ENCODE assay signal across 19 cellular contexts in the genomic region with DNA sequence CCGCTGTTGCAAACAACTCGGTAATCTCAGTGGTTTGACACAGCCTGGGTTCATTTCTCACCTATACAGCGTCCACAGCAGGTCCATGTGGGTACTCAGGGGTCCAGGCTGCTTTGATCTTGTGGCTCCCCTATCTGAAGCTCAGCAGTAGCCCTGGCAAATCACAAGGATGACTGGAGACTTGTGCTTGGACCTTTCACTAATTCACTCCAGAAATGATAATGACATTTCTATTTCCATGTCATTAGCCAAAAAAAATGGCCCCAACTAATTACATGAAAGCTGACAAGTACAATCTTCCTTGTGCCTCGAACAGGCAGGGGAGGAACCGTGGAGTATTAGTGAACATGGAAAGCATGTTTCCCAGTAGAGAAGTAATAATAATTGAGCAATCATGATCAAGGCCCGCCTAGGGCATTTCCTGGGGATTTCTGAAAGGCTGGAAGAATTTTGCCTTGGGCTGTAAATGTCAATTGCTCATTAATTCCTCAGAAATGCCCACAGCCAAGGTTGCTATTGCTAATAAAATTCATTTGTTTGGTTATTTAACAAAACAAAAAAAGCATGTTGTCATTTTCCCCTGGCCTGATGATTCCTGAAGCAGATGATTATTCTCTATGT.
"Had no signal": no experiment of that assay in that cellular context is flagged by ENCODE, and none has a peak within 500 bp of the region (broad histone marks: within the 10 kb centered on the region; RNA-seq: fewer than 3 reads in every experiment).

No MANE protein-coding gene starts in this region.

- H3K27me3 Mint-ChIP-seq: activated CD4-positive, alpha-beta memory T cell treated with anti-CD3 and anti-CD28 coated beads, Interleukin-2, amount 10 ng/mL, durations not matched to agents 7 days and 5 days; progenitor cell of endocrine pancreas had no signal

- H3K4me3 ChIP-seq: body of pancreas, colonic mucosa, left lung, thoracic aorta had no signal

- H3K4me3 Mint-ChIP-seq: activated CD4-positive, alpha-beta memory T cell treated with anti-CD3 and anti-CD28 coated beads, Interleukin-2, amount 10 ng/mL, durations not matched to agents 7 days and 5 days; activated naive CD4-positive, alpha-beta T cell treated with anti-CD3 and anti-CD28 coated beads for 36 hours; central memory CD8-positive, alpha-beta T cell; stimulated activated naive CD8-positive, alpha-beta T cell treated with anti-CD3 and anti-CD28 coated beads, Interleukin-15, amount 100 ng/mL, for 72 hours had no signal

- H3K4me2 ChIP-seq: SK-N-SH had no signal

- H3K9me3 Mint-ChIP-seq: activated CD4-positive, alpha-beta memory T cell treated with anti-CD3 and anti-CD28 coated beads, Interleukin-2, amount 10 ng/mL, durations not matched to agents 7 days and 5 days; activated naive CD4-positive, alpha-beta T cell treated with anti-CD3 and anti-CD28 coated beads for 36 hours; central memory CD8-positive, alpha-beta T cell; stimulated activated naive CD8-positive, alpha-beta T cell treated with anti-CD3 and anti-CD28 coated beads, Interleukin-15, amount 100 ng/mL, for 72 hours had no signal

- H3K9ac ChIP-seq: SK-N-SH had no signal

- H3K4me1 ChIP-seq: body of pancreas, colonic mucosa, left lung had no signal

- H3K27me3 ChIP-seq: body of pancreas, colonic mucosa, left lung had no signal

- DNase-seq: activated CD4-positive, alpha-beta memory T cell treated with anti-CD3 and anti-CD28 coated beads, Interleukin-2, amount 10 ng/mL, durations not matched to agents 7 days and 5 days; activated CD4-positive, alpha-beta T cell treated with anti-CD3 and anti-CD28 coated beads for 48 hours; activated CD4-positive, CD25-positive, alpha-beta regulatory T cell; activated naive CD4-positive, alpha-beta T cell treated with anti-CD3 and anti-CD28 coated beads for 36 hours; activated T-cell treated with anti-CD3 and anti-CD28 coated beads, Interleukin-2, amount 50 U/mL, for 1 hour; body of pancreas; colonic mucosa; hypothalamus; left lung; occipital lobe; right cardiac atrium; SK-N-SH; small intestine; stimulated activated CD4-positive, alpha-beta T cell treated with anti-CD3 and anti-CD28 coated beads, Interleukin-4, amount 100 ng/mL, for 1 hour; stimulated activated naive CD8-positive, alpha-beta T cell treated with anti-CD3 and anti-CD28 coated beads, Interleukin-15, amount 100 ng/mL, for 72 hours; T-helper 9 cell had no signal

- H3K27ac ChIP-seq: body of pancreas, colonic mucosa, left lung, thoracic aorta had no signal

- H3K36me3 ChIP-seq: colonic mucosa, left lung, thoracic aorta had no signal

- H3K27ac Mint-ChIP-seq: activated CD4-positive, alpha-beta memory T cell treated with anti-CD3 and anti-CD28 coated beads, Interleukin-2, amount 10 ng/mL, durations not matched to agents 7 days and 5 days; activated naive CD4-positive, alpha-beta T cell treated with anti-CD3 and anti-CD28 coated beads for 36 hours; progenitor cell of endocrine pancreas; stimulated activated naive CD8-positive, alpha-beta T cell treated with anti-CD3 and anti-CD28 coated beads, Interleukin-15, amount 100 ng/mL, for 72 hours had no signal

- H3K4me1 Mint-ChIP-seq: activated CD4-positive, alpha-beta memory T cell treated with anti-CD3 and anti-CD28 coated beads, Interleukin-2, amount 10 ng/mL, durations not matched to agents 7 days and 5 days; central memory CD8-positive, alpha-beta T cell; stimulated activated naive CD8-positive, alpha-beta T cell treated with anti-CD3 and anti-CD28 coated beads, Interleukin-15, amount 100 ng/mL, for 72 hours had no signal

- H3K9me3 ChIP-seq: body of pancreas, colonic mucosa, left lung, SK-N-SH, thoracic aorta had no signal

- ATAC-seq: body of pancreas; left lung; right cardiac atrium; stimulated activated naive CD8-positive, alpha-beta T cell treated with anti-CD3 and anti-CD28 coated beads, Interleukin-15, amount 100 ng/mL, for 72 hours had no signal
